18 cellular contexts compared by ENCODE assay signal in genomic region chr4:54781771-54782170, GRCh38.
DNase-seq lines count a peak whose midpoint lies in the region; ATAC-seq and TF ChIP-seq lines count a peak whose summit lies in the region.
"Had no signal": no experiment of that assay in that cellular context is flagged by ENCODE, and none has a peak within 500 bp of the region (broad histone marks: within the 10 kb centered on the region; RNA-seq: fewer than 3 reads in every experiment).

No MANE protein-coding gene starts in this region.

- H3K36me3 ChIP-seq in BJ (ENCODE audit: control insufficient read depth, insufficient read depth, low read length) (no peaks in the 10 kb centered on the region), gastrocnemius medialis (no peaks in the 10 kb centered on the region)
- H3K36me3 ChIP-seq: neutrophil, upper lobe of right lung had no signal

- CTCF ChIA-PET in BJ (lab: Yijun Ruan, JAX): interaction anchor here (0.6 kb wide), 1 partner anchor 1296 kb away, joined by 3 read pairs; no protein-coding TSS in a partner anchor

- H3K27me3 ChIP-seq in BJ (ENCODE audit: control insufficient read depth, insufficient read depth, low read length): no peaks in the 10 kb centered on the region; the same call in 1 of the 2 replicates
- no peaks in the 10 kb centered on the region for H3K27me3 ChIP-seq in gastrocnemius medialis
- H3K27me3 ChIP-seq: neutrophil, upper lobe of right lung had no signal

- TF ChIP-seq CTCF in BJ (IDR thresholded peaks at IDR 0.05; ENCODE audit: insufficient read depth, low read depth, low read length) (no peak), gastrocnemius medialis (IDR thresholded peaks at IDR 0.05 in 4 of 5, conservative IDR thresholded peaks at IDR 0.05 in 1 of 5) (no peak)

- no peaks in the 10 kb centered on the region for H3K9me3 ChIP-seq in gastrocnemius medialis
- H3K9me3 ChIP-seq: neutrophil, upper lobe of right lung had no signal

- intact Hi-C loops in left cardiac atrium (cut with DNase I) (no loop called here), gastrocnemius medialis (cut with DNase I; ENCODE audit: low total_unique reads) (no loop called here)

- POLR2A ChIA-PET in BJ (lab: Charles Lee): no interaction called here

- no peak overlapping the region for H3K27ac ChIP-seq in gastrocnemius medialis
- H3K27ac ChIP-seq: neutrophil, upper lobe of right lung had no signal

- H3K4me3 ChIP-seq in BJ (ENCODE audit: low read depth, low read length) (no peak overlapping the region), gastrocnemius medialis (no peak overlapping the region)
- H3K4me3 ChIP-seq: upper lobe of right lung had no signal

- H3K4me1 ChIP-seq in gastrocnemius medialis: peaks cover 0 to 6% of the 10 kb centered on the region in 2 donors

- DNase-seq in BJ (ENCODE audit: low read depth) (peak; percentile 43), RPMI7951 (ENCODE audit: low read depth) (peak; percentile 34), left cardiac atrium (peak; percentile 44), gastrocnemius medialis (peak; percentile 5 to 13)
- DNase-seq: activated CD4-positive, alpha-beta T cell treated with anti-CD3 and anti-CD28 coated beads, Interleukin-2, amount 10 ng/mL, durations not matched to agents 24 days and 14 days; activated T-cell treated with anti-CD3 and anti-CD28 coated beads for 4 hours; effector CD4-positive, alpha-beta T cell; KG1; mesendoderm; NK-92 treated with Interleukin-12 subunit alpha and Interleukin-12 subunit beta, amount 100 ng/mL, for 24 hours; SIG-M5; T1000; upper lobe of right lung had no signal

- peak; percentile 39 to 42 for ATAC-seq in left cardiac atrium
- no peak for ATAC-seq in gastrocnemius medialis
- no peak for ATAC-seq in HG02970 (IDR thresholded peaks at IDR 0.05; ENCODE audit: low FRiP score, unreplicated experiment)
- no peak for ATAC-seq in HG02852 (IDR thresholded peaks at IDR 0.05; ENCODE audit: unreplicated experiment)
- no peak for ATAC-seq in GM18498 (IDR thresholded peaks at IDR 0.05; ENCODE audit: unreplicated experiment)
- no peak for ATAC-seq in GM21723 (IDR thresholded peaks at IDR 0.05; ENCODE audit: unreplicated experiment)
- ATAC-seq: upper lobe of right lung had no signal

- in situ Hi-C loops in gastrocnemius medialis (cut with MboI; ENCODE audit: low sequenced_read_pairs in 4 of 4): no loop called here

- TF ChIP-seq POLR2A in gastrocnemius medialis (IDR thresholded peaks at IDR 0.05): no peak

Comparison
In these comparisons a context has a peak if more than half of its experiments do, and no peak if none do; other contexts are left out.
1. ATAC-seq: peak in left cardiac atrium (2 of 2); none in gastrocnemius medialis (0 of 2), HG02970 (single experiment), HG02852 (single experiment), GM18498 (single experiment) and GM21723 (single experiment).
2. Peak in every context shown above with its lines, with median percentiles within 50 percentile points of each other: DNase-seq.